Comparison of ENCODE assay signal across 24 cellular contexts in genomic region chr6:23851551-23851950, GRCh38.
"Had no signal": no experiment of that assay in that cellular context is flagged by ENCODE, and none has a peak within 500 bp of the region (broad histone marks: within the 10 kb centered on the region; RNA-seq: fewer than 3 reads in every experiment).

No MANE protein-coding gene starts in this region.

- H3K9me3 ChIP-seq: body of pancreas, gastrocnemius medialis, right atrium auricular region, suprapubic skin, tibial artery, upper lobe of right lung had no signal

- H3K27ac ChIP-seq: body of pancreas, gastrocnemius medialis, left lung, lower lobe of right lung, right atrium auricular region, suprapubic skin, tibial artery, upper lobe of right lung had no signal

- H3K4me3 ChIP-seq: body of pancreas, gastrocnemius medialis, left lung, lower lobe of right lung, right atrium auricular region, suprapubic skin, tibial artery, upper lobe of right lung had no signal

- H3K36me3 ChIP-seq: gastrocnemius medialis, left lung, lower lobe of right lung, right atrium auricular region, suprapubic skin, tibial artery, upper lobe of right lung had no signal

- DNase-seq: activated CD4-positive, alpha-beta T cell treated with anti-CD3 and anti-CD28 coated beads for 36 hours; activated CD4-positive, CD25-positive, alpha-beta regulatory T cell; activated naive CD4-positive, alpha-beta T cell treated with Interleukin-2 at 50 U/mL for 16 hours; activated T-cell treated with anti-CD3 and anti-CD28 coated beads for 4 hours; activated T-cell treated with anti-CD3 and anti-CD28 coated beads, Interleukin-2, amount 50 U/mL, for 72 hours; anterior cingulate cortex; body of pancreas; dermis blood vessel endothelial cell; effector CD8-positive, alpha-beta T cell; gastrocnemius medialis; glutamatergic neuron; left lung; lower lobe of right lung; mesenchymal stem cell; naive thymus-derived CD8-positive, alpha-beta T cell; stimulated activated CD4-positive, alpha-beta T cell treated with anti-CD3 and anti-CD28 coated beads, Interleukin-15, amount 100 ng/mL, for 24 hours; stimulated activated CD4-positive, alpha-beta T cell treated with anti-CD3 and anti-CD28 coated beads, Interleukin-2, amount 100 ng/mL, for 24 hours; stimulated activated naive B cell treated with anti-CD40 and anti-IgM and Interleukin-4, amounts not matched to agents 10 μg/mL and 1 μg/mL and 100 μg/mL, for 72 hours; tibial artery; upper lobe of right lung had no signal

- H3K4me1 ChIP-seq: body of pancreas, gastrocnemius medialis, left lung, lower lobe of right lung, right atrium auricular region, suprapubic skin, tibial artery, upper lobe of right lung had no signal

- H3K27me3 ChIP-seq: body of pancreas, gastrocnemius medialis, left lung, right atrium auricular region, suprapubic skin, tibial artery, upper lobe of right lung had no signal

- ATAC-seq: activated CD4-positive, alpha-beta T cell treated with anti-CD3 and anti-CD28 coated beads for 36 hours; activated T-cell treated with anti-CD3 and anti-CD28 coated beads, Interleukin-2, amount 50 U/mL, for 72 hours; body of pancreas; gastrocnemius medialis; left lung; lower lobe of right lung; naive thymus-derived CD8-positive, alpha-beta T cell; stimulated activated naive B cell treated with anti-CD40 and anti-IgM and Interleukin-4, amounts not matched to agents 10 μg/mL and 1 μg/mL and 100 μg/mL, for 72 hours; upper lobe of right lung had no signal

- FAIRE-seq: colon, islet of Langerhans had no signal
